In genomic region chr3:28134198-28134597, GRCh38 we compare ENCODE assay signal across 32 cellular contexts.
"Had no signal": no experiment of that assay in that cellular context is flagged by ENCODE, and none has a peak within 500 bp of the region (broad histone marks: within the 10 kb centered on the region; RNA-seq: fewer than 3 reads in every experiment).

No MANE protein-coding gene starts in this region.

- H3K4me1 ChIP-seq: ascending aorta, breast epithelium, esophagus squamous epithelium had no signal

- H3K4me1 Mint-ChIP-seq: activated CD4-positive, alpha-beta memory T cell treated with anti-CD3 and anti-CD28 coated beads, Interleukin-2, amount 10 ng/mL, durations not matched to agents 7 days and 5 days; activated CD4-positive, alpha-beta T cell treated with anti-CD3 and anti-CD28 coated beads, Interleukin-2, amount 10 ng/mL, durations not matched to agents 7 days and 5 days; activated naive CD4-positive, alpha-beta T cell treated with anti-CD3 and anti-CD28 coated beads, Interleukin-2, amount 10 ng/mL, durations not matched to agents 7 days and 5 days; activated naive CD8-positive, alpha-beta T cell treated with anti-CD3 and anti-CD28 coated beads, Interleukin-2, amount 10 ng/mL, durations not matched to agents 7 days and 5 days; brain had no signal

- H3K36me3 Mint-ChIP-seq: activated naive CD4-positive, alpha-beta T cell treated with anti-CD3 and anti-CD28 coated beads, Interleukin-2, amount 10 ng/mL, durations not matched to agents 7 days and 5 days; activated naive CD4-positive, alpha-beta T cell treated with anti-CD3 and anti-CD28 coated beads, Interleukin-2, amount 50 U/mL, for 72 hours; activated naive CD8-positive, alpha-beta T cell treated with anti-CD3 and anti-CD28 coated beads, Interleukin-2, amount 10 ng/mL, durations not matched to agents 7 days and 5 days; brain; WTC11 had no signal

- FAIRE-seq: endometrium, endothelial cell of umbilical vein, TTC549 had no signal

- DNase-seq: activated CD4-positive, alpha-beta memory T cell treated with anti-CD3 and anti-CD28 coated beads, Interleukin-2, amount 10 ng/mL, durations not matched to agents 7 days and 5 days; activated CD4-positive, alpha-beta T cell treated with anti-CD3 and anti-CD28 coated beads for 1 hour; activated CD4-positive, alpha-beta T cell treated with anti-CD3 and anti-CD28 coated beads for 4 hours; activated CD4-positive, alpha-beta T cell treated with anti-CD3 and anti-CD28 coated beads, Interleukin-2, amount 10 ng/mL, durations not matched to agents 7 days and 5 days; activated CD4-positive, alpha-beta T cell treated with anti-CD3 and anti-CD28 coated beads, Interleukin-2, amount 50 U/mL, for 4 hours; activated CD8-positive, alpha-beta memory T cell treated with anti-CD3 and anti-CD28 coated beads, Interleukin-2, amount 50 U/mL, for 48 hours; activated gamma-delta T cell; activated naive CD4-positive, alpha-beta T cell; activated naive CD4-positive, alpha-beta T cell treated with anti-CD3 and anti-CD28 coated beads, Interleukin-2, amount 10 ng/mL, durations not matched to agents 7 days and 5 days; activated naive CD8-positive, alpha-beta T cell treated with anti-CD3 and anti-CD28 coated beads, Interleukin-2, amount 10 ng/mL, durations not matched to agents 7 days and 5 days; activated T-cell treated with anti-CD3 and anti-CD28 coated beads for 4 hours; activated T-cell treated with anti-CD3 and anti-CD28 coated beads, Interleukin-2, amount 50 U/mL, for 24 hours; activated T-cell treated with anti-CD3 and anti-CD28 coated beads, Interleukin-2, amount 50 U/mL, for 72 hours; central memory CD4-positive, alpha-beta T cell; cortex of kidney; dermis blood vessel endothelial cell; effector CD4-positive, alpha-beta T cell; esophagus squamous epithelium; foreskin melanocyte; T-helper 2 cell had no signal

- H3K27me3 ChIP-seq: ascending aorta, breast epithelium, cardiac muscle cell, esophagus squamous epithelium, gastroesophageal sphincter had no signal

- H3K27me3 Mint-ChIP-seq: activated CD4-positive, alpha-beta memory T cell treated with anti-CD3 and anti-CD28 coated beads, Interleukin-2, amount 10 ng/mL, durations not matched to agents 7 days and 5 days; activated naive CD8-positive, alpha-beta T cell treated with anti-CD3 and anti-CD28 coated beads, Interleukin-2, amount 10 ng/mL, durations not matched to agents 7 days and 5 days; activated T-cell treated with anti-CD3 and anti-CD28 coated beads, Interleukin-2, amount 50 U/mL, for 24 hours; brain had no signal

- ATAC-seq: activated naive CD4-positive, alpha-beta T cell treated with anti-CD3 and anti-CD28 coated beads, Interleukin-2, amount 50 U/mL, for 72 hours; activated T-cell treated with anti-CD3 and anti-CD28 coated beads, Interleukin-2, amount 50 U/mL, for 72 hours; gastroesophageal sphincter; WTC11 had no signal

- H3K9me3 Mint-ChIP-seq: activated CD4-positive, alpha-beta memory T cell treated with anti-CD3 and anti-CD28 coated beads, Interleukin-2, amount 10 ng/mL, durations not matched to agents 7 days and 5 days; activated CD4-positive, alpha-beta T cell treated with anti-CD3 and anti-CD28 coated beads, Interleukin-2, amount 10 ng/mL, durations not matched to agents 7 days and 5 days; activated naive CD4-positive, alpha-beta T cell treated with anti-CD3 and anti-CD28 coated beads, Interleukin-2, amount 10 ng/mL, durations not matched to agents 7 days and 5 days; activated naive CD4-positive, alpha-beta T cell treated with anti-CD3 and anti-CD28 coated beads, Interleukin-2, amount 50 U/mL, for 72 hours; activated naive CD8-positive, alpha-beta T cell treated with anti-CD3 and anti-CD28 coated beads, Interleukin-2, amount 10 ng/mL, durations not matched to agents 7 days and 5 days; activated T-cell treated with anti-CD3 and anti-CD28 coated beads, Interleukin-2, amount 50 U/mL, for 24 hours; activated T-cell treated with anti-CD3 and anti-CD28 coated beads, Interleukin-2, amount 50 U/mL, for 72 hours; brain; WTC11 had no signal

- H3K27ac ChIP-seq: ascending aorta, breast epithelium, cardiac muscle cell, epithelial cell of prostate, esophagus squamous epithelium, gastroesophageal sphincter, VCaP had no signal

- H3K27ac Mint-ChIP-seq: activated CD4-positive, alpha-beta memory T cell treated with anti-CD3 and anti-CD28 coated beads, Interleukin-2, amount 10 ng/mL, durations not matched to agents 7 days and 5 days; activated CD4-positive, alpha-beta T cell treated with anti-CD3 and anti-CD28 coated beads, Interleukin-2, amount 10 ng/mL, durations not matched to agents 7 days and 5 days; activated naive CD4-positive, alpha-beta T cell treated with anti-CD3 and anti-CD28 coated beads, Interleukin-2, amount 10 ng/mL, durations not matched to agents 7 days and 5 days; activated naive CD4-positive, alpha-beta T cell treated with anti-CD3 and anti-CD28 coated beads, Interleukin-2, amount 50 U/mL, for 72 hours; activated naive CD8-positive, alpha-beta T cell treated with anti-CD3 and anti-CD28 coated beads, Interleukin-2, amount 10 ng/mL, durations not matched to agents 7 days and 5 days; activated T-cell treated with anti-CD3 and anti-CD28 coated beads, Interleukin-2, amount 50 U/mL, for 24 hours; activated T-cell treated with anti-CD3 and anti-CD28 coated beads, Interleukin-2, amount 50 U/mL, for 72 hours; brain; WTC11 had no signal

- H3K4me3 ChIP-seq: ascending aorta, breast epithelium, cardiac muscle cell, esophagus squamous epithelium, gastroesophageal sphincter had no signal

- H3K9me3 ChIP-seq: ascending aorta, breast epithelium, esophagus squamous epithelium, gastroesophageal sphincter had no signal

- H3K4me3 Mint-ChIP-seq: activated CD4-positive, alpha-beta memory T cell treated with anti-CD3 and anti-CD28 coated beads, Interleukin-2, amount 10 ng/mL, durations not matched to agents 7 days and 5 days; activated CD4-positive, alpha-beta T cell treated with anti-CD3 and anti-CD28 coated beads, Interleukin-2, amount 10 ng/mL, durations not matched to agents 7 days and 5 days; activated naive CD4-positive, alpha-beta T cell treated with anti-CD3 and anti-CD28 coated beads, Interleukin-2, amount 10 ng/mL, durations not matched to agents 7 days and 5 days; activated naive CD8-positive, alpha-beta T cell treated with anti-CD3 and anti-CD28 coated beads, Interleukin-2, amount 10 ng/mL, durations not matched to agents 7 days and 5 days; activated T-cell treated with anti-CD3 and anti-CD28 coated beads, Interleukin-2, amount 50 U/mL, for 24 hours; activated T-cell treated with anti-CD3 and anti-CD28 coated beads, Interleukin-2, amount 50 U/mL, for 72 hours; brain; WTC11 had no signal

- H3K36me3 ChIP-seq: ascending aorta, breast epithelium, cardiac muscle cell, esophagus squamous epithelium, gastroesophageal sphincter had no signal
